Comparison of ENCODE assay signal across 19 cellular contexts in genomic region chr1:31828926-31829690, GRCh38. TPM values are rescaled to one million over a fixed set of nuclear protein-coding genes. Genes with fewer than 3 reads are reported as not detected.
"Had no signal": no experiment of that assay in that cellular context is flagged by ENCODE, and none has a peak within 500 bp of the region (broad histone marks: within the 10 kb centered on the region; RNA-seq: fewer than 3 reads in every experiment).

No MANE protein-coding gene starts in this region.

- ATAC-seq: gastrocnemius medialis, left lobe of liver had no signal

- H3K4me3 Mint-ChIP-seq: activated CD4-positive, alpha-beta T cell treated with anti-CD3 and anti-CD28 coated beads, Interleukin-2, amount 10 ng/mL, durations not matched to agents 7 days and 5 days; activated naive CD4-positive, alpha-beta T cell treated with anti-CD3 and anti-CD28 coated beads for 36 hours; activated T-cell treated with anti-CD3 and anti-CD28 coated beads, Interleukin-2, amount 50 U/mL, for 24 hours had no signal

- H3K4me3 ChIP-seq: coronary artery, gastrocnemius medialis, lung, spleen, thyroid gland had no signal

- DNase-seq: activated CD4-positive, alpha-beta T cell treated with anti-CD3 and anti-CD28 coated beads, Interleukin-2, amount 10 ng/mL, durations not matched to agents 7 days and 5 days; activated CD4-positive, CD25-positive, alpha-beta regulatory T cell; activated naive CD4-positive, alpha-beta T cell treated with anti-CD3 and anti-CD28 coated beads for 36 hours; activated T-cell treated with anti-CD3 and anti-CD28 coated beads, Interleukin-2, amount 50 U/mL, for 24 hours; aorta; brain microvascular endothelial cell; central memory CD4-positive, alpha-beta T cell; gastrocnemius medialis; kidney; midbrain; retina; spleen; stimulated activated CD4-positive, alpha-beta T cell treated with anti-CD3 and anti-CD28 coated beads, Interleukin-4, amount 100 ng/mL, for 4 hours; T1000; thyroid gland had no signal

- H3K9me3 Mint-ChIP-seq: activated CD4-positive, alpha-beta T cell treated with anti-CD3 and anti-CD28 coated beads, Interleukin-2, amount 10 ng/mL, durations not matched to agents 7 days and 5 days; activated naive CD4-positive, alpha-beta T cell treated with anti-CD3 and anti-CD28 coated beads for 36 hours; activated T-cell treated with anti-CD3 and anti-CD28 coated beads, Interleukin-2, amount 50 U/mL, for 24 hours had no signal

- H3K27ac ChIP-seq: brain microvascular endothelial cell, coronary artery, gastrocnemius medialis, thyroid gland had no signal

- H3K27me3 Mint-ChIP-seq: activated CD4-positive, alpha-beta T cell treated with anti-CD3 and anti-CD28 coated beads, Interleukin-2, amount 10 ng/mL, durations not matched to agents 7 days and 5 days; activated T-cell treated with anti-CD3 and anti-CD28 coated beads, Interleukin-2, amount 50 U/mL, for 24 hours had no signal

- H3K27ac Mint-ChIP-seq: activated naive CD4-positive, alpha-beta T cell treated with anti-CD3 and anti-CD28 coated beads for 36 hours had no signal

- H3K36me3 ChIP-seq: brain microvascular endothelial cell, gastrocnemius medialis, spleen, thyroid gland had no signal

- H3K27me3 ChIP-seq: brain microvascular endothelial cell, gastrocnemius medialis, spleen, thyroid gland had no signal

- H3K4me1 ChIP-seq: gastrocnemius medialis had no signal

- H3K9me3 ChIP-seq: gastrocnemius medialis, spleen, thyroid gland had no signal

RNA-seq across cellular contexts. Expression of gene SPOCD1, which starts 13.3 kb away (rescaled TPM):
- total RNA-seq: gastrocnemius medialis; T-helper 1 cell treated with Interleukin-12 subunit alpha and Interleukin-12 subunit beta and Interleukin-4 antibody, amounts not matched to agents 30 ng/mL and 1 ng/mL, for 36 hours had no signal
